Comparison of ENCODE assay signal across 1 cellular context in genomic region chr22:19772422-19772672, GRCh38.
TF ChIP-seq lines count a peak whose summit lies in the region.

No MANE protein-coding gene starts in this region.

TF ChIP-seq in HEK293, 187 proteins besides CTCF, POLR2A, EP300 and RAD21 (continued from another document):
- TF ChIP-seq, protein P1, sequence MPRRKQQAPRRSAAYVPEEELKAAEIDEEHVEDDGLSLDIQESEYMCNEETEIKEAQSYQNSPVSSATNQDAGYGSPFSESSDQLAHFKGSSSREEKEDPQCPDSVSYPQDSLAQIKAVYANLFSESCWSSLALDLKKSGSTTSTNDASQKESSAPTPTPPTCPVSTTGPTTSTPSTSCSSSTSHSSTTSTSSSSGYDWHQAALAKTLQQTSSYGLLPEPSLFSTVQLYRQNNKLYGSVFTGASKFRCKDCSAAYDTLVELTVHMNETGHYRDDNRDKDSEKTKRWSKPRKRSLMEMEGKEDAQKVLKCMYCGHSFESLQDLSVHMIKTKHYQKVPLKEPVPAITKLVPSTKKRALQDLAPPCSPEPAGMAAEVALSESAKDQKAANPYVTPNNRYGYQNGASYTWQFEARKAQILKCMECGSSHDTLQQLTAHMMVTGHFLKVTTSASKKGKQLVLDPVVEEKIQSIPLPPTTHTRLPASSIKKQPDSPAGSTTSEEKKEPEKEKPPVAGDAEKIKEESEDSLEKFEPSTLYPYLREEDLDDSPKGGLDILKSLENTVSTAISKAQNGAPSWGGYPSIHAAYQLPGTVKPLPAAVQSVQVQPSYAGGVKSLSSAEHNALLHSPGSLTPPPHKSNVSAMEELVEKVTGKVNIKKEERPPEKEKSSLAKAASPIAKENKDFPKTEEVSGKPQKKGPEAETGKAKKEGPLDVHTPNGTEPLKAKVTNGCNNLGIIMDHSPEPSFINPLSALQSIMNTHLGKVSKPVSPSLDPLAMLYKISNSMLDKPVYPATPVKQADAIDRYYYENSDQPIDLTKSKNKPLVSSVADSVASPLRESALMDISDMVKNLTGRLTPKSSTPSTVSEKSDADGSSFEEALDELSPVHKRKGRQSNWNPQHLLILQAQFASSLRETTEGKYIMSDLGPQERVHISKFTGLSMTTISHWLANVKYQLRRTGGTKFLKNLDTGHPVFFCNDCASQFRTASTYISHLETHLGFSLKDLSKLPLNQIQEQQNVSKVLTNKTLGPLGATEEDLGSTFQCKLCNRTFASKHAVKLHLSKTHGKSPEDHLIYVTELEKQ (tag by site-specific recombination; IDR thresholded peaks at IDR 0.05; ENCODE audit: borderline replicate concordance) = no peak
